Comparison of ENCODE assay signal across 10 cellular contexts in the genomic region with DNA sequence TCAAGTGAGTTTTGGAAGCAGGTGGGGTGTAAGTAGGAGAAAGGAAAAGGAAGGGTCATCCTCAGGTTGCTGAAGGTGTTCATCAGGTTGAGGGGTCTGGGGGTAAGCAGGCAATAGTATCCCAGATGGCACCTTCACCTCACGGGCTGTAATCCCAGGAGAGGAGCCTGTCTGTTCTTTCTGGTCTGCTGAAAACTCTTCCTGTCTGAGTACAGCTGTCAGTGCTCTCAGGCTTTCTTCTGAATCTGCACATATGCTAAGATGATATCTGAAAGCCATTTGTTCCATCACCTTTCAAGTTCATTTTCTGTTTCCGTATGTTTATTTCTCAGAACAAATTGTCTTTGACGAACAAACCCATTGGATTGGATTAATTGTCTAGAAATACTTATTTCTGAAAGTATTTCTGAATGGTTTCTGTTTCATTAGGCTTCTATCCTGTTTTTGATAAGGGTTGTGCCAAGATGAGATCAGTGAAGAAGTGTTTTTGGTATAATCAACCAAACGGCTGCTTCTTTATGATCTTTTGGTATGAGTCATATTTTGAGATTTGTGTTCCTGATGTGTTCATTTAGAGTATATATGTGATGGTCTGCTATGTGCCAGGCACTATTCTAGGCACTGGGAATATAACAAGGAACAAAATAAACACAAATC. TPM values are rescaled to one million over a fixed set of nuclear protein-coding genes. Genes with fewer than 3 reads are reported as not detected.
DNase-seq lines count a peak whose midpoint lies in the region; ATAC-seq and TF ChIP-seq lines count a peak whose summit lies in the region.
"Had no signal": no experiment of that assay in that cellular context is flagged by ENCODE, and none has a peak within 500 bp of the region (broad histone marks: within the 10 kb centered on the region; RNA-seq: fewer than 3 reads in every experiment).

No MANE protein-coding gene starts in this region.

- H3K14ac ChIP-seq in trophoblast cell (ENCODE audit: low read length), result no peak overlapping the region

- peaks cover 14% of the 10 kb centered on the region for H3K4me1 Mint-ChIP-seq in activated CD4-positive, alpha-beta T cell treated with anti-CD3 and anti-CD28 coated beads for 36 hours
- H3K4me1 Mint-ChIP-seq in neural progenitor cell, result peaks cover 3% of the 10 kb centered on the region

- intact Hi-C loops in activated CD4-positive, alpha-beta T cell treated with anti-CD3 and anti-CD28 coated beads for 36 hours (cut with DNase I, micrococcal nuclease), result loop anchor here (1.0 to 5.0 kb wide), 6 partner anchors 26 to 159 kb away; a partner anchor contains a TSS

- H4K20me1 ChIP-seq in OCI-LY3 (ENCODE audit: insufficient read depth, low read length), result peaks cover 80% of the 10 kb centered on the region
- H4K20me1 ChIP-seq in neural progenitor cell (ENCODE audit: low read depth), result peaks cover 61% of the 10 kb centered on the region

- H3K4me2 ChIP-seq in OCI-LY3 (ENCODE audit: low read length), result peak overlapping the region; percentile 12
- H3K4me2 ChIP-seq in trophoblast cell (ENCODE audit: low read length), result no peak overlapping the region
- no peak overlapping the region for H3K4me2 ChIP-seq in neural progenitor cell

- ATAC-seq in activated CD4-positive, alpha-beta T cell treated with anti-CD3 and anti-CD28 coated beads for 36 hours, result peak; percentile 83
- peak; percentile 59 for ATAC-seq in GM21786 (IDR thresholded peaks at IDR 0.05; ENCODE audit: unreplicated experiment)
- ATAC-seq in HG02763 (IDR thresholded peaks at IDR 0.05; ENCODE audit: unreplicated experiment), result no peak

- H3K79me1 ChIP-seq in trophoblast cell (ENCODE audit: low read length), result no peaks in the 10 kb centered on the region

- H3K9ac ChIP-seq in OCI-LY3 (ENCODE audit: low read length) (no peak overlapping the region), trophoblast cell (ENCODE audit: low read length) (no peak overlapping the region), neural progenitor cell (no peak overlapping the region)

- no peak overlapping the region for H3K27ac ChIP-seq in OCI-LY3 (ENCODE audit: low read length)
- no peak overlapping the region for H3K27ac ChIP-seq in trophoblast cell (ENCODE audit: low read depth, low read length)
- no peak overlapping the region for H3K27ac ChIP-seq in neural progenitor cell
- H3K27ac ChIP-seq: ovary had no signal

- H3K79me2 ChIP-seq in OCI-LY3 (ENCODE audit: low read length) (peaks cover 98% of the 10 kb centered on the region), trophoblast cell (ENCODE audit: control insufficient read depth, insufficient read depth, low read length, poor library complexity) (peaks cover 26% of the 10 kb centered on the region), neural progenitor cell (ENCODE audit: low read depth) (peaks cover 90% of the 10 kb centered on the region)

- no peak overlapping the region for H4K91ac ChIP-seq in trophoblast cell (ENCODE audit: low read depth, low read length)

- no peak overlapping the region for H4K12ac ChIP-seq in trophoblast cell (ENCODE audit: low read depth, low read length)

- no peak overlapping the region for H2BK12ac ChIP-seq in trophoblast cell (ENCODE audit: low read length)

- H3K36me3 ChIP-seq in OCI-LY3 (replicated peaks; ENCODE audit: low read depth, low read length), result peaks cover 14% of the 10 kb centered on the region
- peaks cover 2% of the 10 kb centered on the region in 2 experiments for H3K36me3 ChIP-seq in trophoblast cell (ENCODE audit: control insufficient read depth in 1 of 2, insufficient read depth in 2 of 2, low read length in 2 of 2)
- no peaks in the 10 kb centered on the region for H3K36me3 ChIP-seq in neural progenitor cell
- H3K36me3 ChIP-seq: ovary had no signal

- H2AFZ ChIP-seq in OCI-LY3 (ENCODE audit: low read depth, low read length), result no peak overlapping the region
- no peak overlapping the region for H2AFZ ChIP-seq in trophoblast cell (ENCODE audit: insufficient read depth, low read length, poor library complexity)
- H2AFZ ChIP-seq in neural progenitor cell (replicated peaks), result no peak overlapping the region

- H3K4ac ChIP-seq in trophoblast cell (ENCODE audit: low read depth, low read length), result peak overlapping the region; percentile 22

- DNase-seq in activated CD4-positive, alpha-beta T cell treated with anti-CD3 and anti-CD28 coated beads for 36 hours, result peak; percentile 28
- DNase-seq in activated CD4-positive, alpha-beta T cell treated with anti-CD3 and anti-CD28 coated beads for 4 hours, result no peak
- DNase-seq in trophoblast cell (no peak), neural progenitor cell (ENCODE audit: low spot score) (no peak), HPDE6-E6E7 (ENCODE audit: extremely low spot score) (no peak)
- DNase-seq: NCI-H1105, ovary had no signal

- H3K27me3 ChIP-seq in OCI-LY3 (ENCODE audit: low read depth, low read length), result no peaks in the 10 kb centered on the region
- H3K27me3 ChIP-seq in trophoblast cell (ENCODE audit: insufficient read depth, low read length), result no peaks in the 10 kb centered on the region
- no peaks in the 10 kb centered on the region for H3K27me3 ChIP-seq in neural progenitor cell
- H3K27me3 ChIP-seq: ovary had no signal

- POLR2A ChIA-PET in activated CD4-positive, alpha-beta T cell treated with anti-CD3 and anti-CD28 coated beads for 36 hours (lab: Charles Lee), result no interaction called here

- peaks cover 21% of the 10 kb centered on the region for H3K36me3 Mint-ChIP-seq in activated CD4-positive, alpha-beta T cell treated with anti-CD3 and anti-CD28 coated beads for 36 hours (ENCODE audit: low read depth)
- H3K36me3 Mint-ChIP-seq in neural progenitor cell, result peaks cover 6% of the 10 kb centered on the region

- no peak for TF ChIP-seq CTCF in OCI-LY3 (IDR thresholded peaks at IDR 0.05; ENCODE audit: low read depth, low read length)
- TF ChIP-seq CTCF in neural progenitor cell (IDR thresholded peaks at IDR 0.05), result no peak

- H3K4me1 ChIP-seq in OCI-LY3 (ENCODE audit: low read length) (peaks cover 29% of the 10 kb centered on the region), trophoblast cell (ENCODE audit: control insufficient read depth in 1 of 2, insufficient read depth in 2 of 2, low read length in 2 of 2) (peaks cover 2 to 5% of the 10 kb centered on the region in 2 experiments), neural progenitor cell (peaks cover 5% of the 10 kb centered on the region)

- no peaks in the 10 kb centered on the region for H3K9me3 Mint-ChIP-seq in activated CD4-positive, alpha-beta T cell treated with anti-CD3 and anti-CD28 coated beads for 36 hours (ENCODE audit: low read depth)
- H3K9me3 Mint-ChIP-seq in neural progenitor cell, result no peaks in the 10 kb centered on the region

- H3K9me3 ChIP-seq in OCI-LY3 (ENCODE audit: insufficient read depth, low read length) (no peaks in the 10 kb centered on the region), trophoblast cell (ENCODE audit: insufficient read depth, low read depth, low read length) (no peaks in the 10 kb centered on the region), neural progenitor cell (ENCODE audit: low read depth) (no peaks in the 10 kb centered on the region)
- H3K9me3 ChIP-seq: ovary had no signal

- no peak overlapping the region for H4K8ac ChIP-seq in trophoblast cell (ENCODE audit: low read depth, low read length)

- no peak overlapping the region for H2BK5ac ChIP-seq in trophoblast cell (ENCODE audit: low read depth, low read length, poor library complexity)

- no peaks in the 10 kb centered on the region for H3F3A ChIP-seq in neural progenitor cell (ENCODE audit: low read depth)

- H3K4me3 Mint-ChIP-seq in activated CD4-positive, alpha-beta T cell treated with anti-CD3 and anti-CD28 coated beads for 36 hours, result no peak overlapping the region
- no peak overlapping the region for H3K4me3 Mint-ChIP-seq in neural progenitor cell

- no peak overlapping the region for H3K23ac ChIP-seq in trophoblast cell (ENCODE audit: low read length)

- no peak overlapping the region for H2BK120ac ChIP-seq in trophoblast cell (ENCODE audit: insufficient read depth, low read length, poor library complexity)

- no CpG with 5 or more reads among the region's 4 CpGs for WGBS in trophoblast cell (ENCODE audit: extremely low coverage, insufficient coverage, insufficient read length)

- H2AK5ac ChIP-seq in trophoblast cell (ENCODE audit: low read length), result no peak overlapping the region

- no peaks in the 10 kb centered on the region for H3K27me3 Mint-ChIP-seq in activated CD4-positive, alpha-beta T cell treated with anti-CD3 and anti-CD28 coated beads for 36 hours
- peaks cover 4% of the 10 kb centered on the region for H3K27me3 Mint-ChIP-seq in neural progenitor cell (ENCODE audit: insufficient read depth, low read depth)

- H3K4me3 ChIP-seq in OCI-LY3 (ENCODE audit: low read length) (no peak overlapping the region), trophoblast cell (ENCODE audit: low read depth, low read length) (no peak overlapping the region), neural progenitor cell (no peak overlapping the region)
- H3K4me3 ChIP-seq: ovary had no signal

- CTCF ChIA-PET in activated CD4-positive, alpha-beta T cell treated with anti-CD3 and anti-CD28 coated beads for 36 hours (lab: Charles Lee), result interaction anchor here (0.9 to 1.6 kb wide), 2 partner anchors 103 to 106 kb away, joined by 3 to 6 read pairs; no protein-coding TSS in a partner anchor

- no peak overlapping the region for H3K27ac Mint-ChIP-seq in activated CD4-positive, alpha-beta T cell treated with anti-CD3 and anti-CD28 coated beads for 36 hours
- H3K27ac Mint-ChIP-seq in neural progenitor cell, result no peak overlapping the region

- no peak overlapping the region for H3K18ac ChIP-seq in trophoblast cell (ENCODE audit: low read length)

RNA-seq across cellular contexts. Expression of a gene that starts 13.3 kb away (rescaled TPM):
- 10 to 100 TPM; 25.5 to 30.8 TPM for total RNA-seq in activated CD4-positive, alpha-beta T cell treated with anti-CD3 and anti-CD28 coated beads for 36 hours
- 25.3 and 25.7 TPM in 2 replicates for polyA plus RNA-seq in trophoblast cell (2013)
- 5.8 and 10.3 TPM in 2 replicates for total RNA-seq in neural progenitor cell (ENCODE audit: low replicate concordance)

RNA-seq across cellular contexts. Expression of a gene that starts 45.7 kb away (rescaled TPM):
- 100 to 1,000 TPM in 1 of 2 experiments, 10 to 100 TPM in 1; 66.6 to 111 TPM for total RNA-seq in activated CD4-positive, alpha-beta T cell treated with anti-CD3 and anti-CD28 coated beads for 36 hours
- 316 and 319 TPM in 2 replicates for polyA plus RNA-seq in trophoblast cell (2013)
- 402 and 589 TPM in 2 replicates for total RNA-seq in neural progenitor cell (ENCODE audit: low replicate concordance)

RNA-seq across cellular contexts. Expression of a gene that starts 55.5 kb away (rescaled TPM):
- total RNA-seq in activated CD4-positive, alpha-beta T cell treated with anti-CD3 and anti-CD28 coated beads for 36 hours, result under 1 TPM; 0.05 TPM
- 11.4 TPM in 2 replicates for polyA plus RNA-seq in trophoblast cell (2013)
- total RNA-seq in neural progenitor cell (ENCODE audit: low replicate concordance), result 5.4 and 9.5 TPM in 2 replicates
